In genomic region chr1:18814340-18815202, GRCh38 we compare ENCODE assay signal across 19 cellular contexts. TPM values are rescaled to one million over a fixed set of nuclear protein-coding genes. Genes with fewer than 3 reads are reported as not detected.
"Had no signal": no experiment of that assay in that cellular context is flagged by ENCODE, and none has a peak within 500 bp of the region (broad histone marks: within the 10 kb centered on the region; RNA-seq: fewer than 3 reads in every experiment).

No MANE protein-coding gene starts in this region.

- DNase-seq: activated CD4-positive, alpha-beta memory T cell treated with anti-CD3 and anti-CD28 coated beads for 36 hours; activated naive CD4-positive, alpha-beta T cell treated with anti-CD3 and anti-CD28 coated beads, Interleukin-2, amount 10 ng/mL, durations not matched to agents 7 days and 5 days; activated T-cell treated with anti-CD3 and anti-CD28 coated beads, Interleukin-2, amount 50 U/mL, for 24 hours; dorsolateral prefrontal cortex; erythroblast; left colon; mammary epithelial cell; nephron progenitor cell had no signal

- H3K9me3 ChIP-seq: gastroesophageal sphincter, prostate gland had no signal

- H3K4me3 ChIP-seq: dorsolateral prefrontal cortex, gastroesophageal sphincter, prostate gland had no signal

- FAIRE-seq: astrocyte, islet of Langerhans had no signal

- H3K36me3 ChIP-seq: gastroesophageal sphincter, prostate gland had no signal

- ATAC-seq: gastroesophageal sphincter; left colon; stimulated activated effector memory CD8-positive, alpha-beta T cell treated with anti-CD3 and anti-CD28 coated beads, Interleukin-12 subunit alpha, Interleukin-12 subunit beta, amount 100 ng/mL, for 72 hours had no signal

- H3K4me1 ChIP-seq: gastroesophageal sphincter, prostate gland had no signal

- H3K27ac ChIP-seq: dorsolateral prefrontal cortex, gastroesophageal sphincter, prostate gland had no signal

RNA-seq across cellular contexts. Expression of gene TAS1R2, which starts 44.9 kb away (rescaled TPM):
- total RNA-seq: activated CD4-positive, alpha-beta memory T cell treated with anti-CD3 and anti-CD28 coated beads for 36 hours; astrocyte; chondrocyte; dorsolateral prefrontal cortex; gastroesophageal sphincter; left colon; mononuclear cell; osteoblast; prostate gland; T-helper 1 cell treated with Interleukin-12 subunit alpha and Interleukin-12 subunit beta and Interleukin-4 antibody, amounts not matched to agents 30 ng/mL and 1 ng/mL, for 36 hours; ureter had no signal
- polyA plus RNA-seq: adipose tissue, mammary epithelial cell had no signal
